Comparison of ENCODE assay signal across 21 cellular contexts in the genomic region with DNA sequence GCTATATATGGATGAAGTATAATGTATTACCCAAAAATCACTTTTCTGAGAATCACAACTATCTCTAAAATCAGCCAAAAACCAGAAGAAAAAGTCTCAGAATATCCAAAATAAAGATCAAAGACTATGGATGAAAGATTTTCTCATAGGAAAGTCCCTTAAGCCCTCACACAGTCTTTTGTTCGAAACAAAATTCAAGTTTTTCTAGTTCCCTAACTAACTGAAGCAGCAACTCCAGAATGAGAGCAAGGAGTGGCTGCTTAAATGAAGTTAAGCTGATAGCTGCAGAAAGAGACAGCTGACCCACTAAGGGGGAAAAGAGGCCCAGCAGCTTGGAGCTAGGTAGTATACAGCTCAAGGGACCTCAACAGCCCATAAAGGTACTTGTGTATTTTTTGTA. TPM values are rescaled to one million over a fixed set of nuclear protein-coding genes. Genes with fewer than 3 reads are reported as not detected.
DNase-seq lines count a peak whose midpoint lies in the region; FAIRE-seq and TF ChIP-seq lines count a peak whose summit lies in the region.
"Had no signal": no experiment of that assay in that cellular context is flagged by ENCODE, and none has a peak within 500 bp of the region (broad histone marks: within the 10 kb centered on the region; RNA-seq: fewer than 3 reads in every experiment).

No MANE protein-coding gene starts in this region.

- H4K91ac ChIP-seq in neuronal stem cell (ENCODE audit: low read depth, low read length, poor library complexity): no peak overlapping the region

- H3F3A ChIP-seq in Loucy (ENCODE audit: low read depth) (no peaks in the 10 kb centered on the region), smooth muscle cell (ENCODE audit: low read depth) (no peaks in the 10 kb centered on the region)

- no peak for TF ChIP-seq CTCF in C4-2B (conservative IDR thresholded peaks at IDR 0.05)
- no peak for TF ChIP-seq CTCF in Loucy (conservative IDR thresholded peaks at IDR 0.05; ENCODE audit: low read length)
- no peak for TF ChIP-seq CTCF in epithelial cell of esophagus (IDR thresholded peaks at IDR 0.05; ENCODE audit: insufficient read depth, low read depth, low read length, missing control alignments)
- no peak for TF ChIP-seq CTCF in smooth muscle cell (IDR thresholded peaks at IDR 0.05; ENCODE audit: borderline replicate concordance, insufficient read depth, poor library complexity, severe bottlenecking)

- H3K9me2 ChIP-seq in Loucy (replicated peaks; ENCODE audit: low read depth, low read length): no peaks in the 10 kb centered on the region

- H2AK5ac ChIP-seq in neuronal stem cell (ENCODE audit: low read depth, low read length): no peak overlapping the region

- H3K79me2 ChIP-seq in Loucy (ENCODE audit: insufficient read depth, low read length) (peaks cover 95% of the 10 kb centered on the region), smooth muscle cell (ENCODE audit: low read depth) (peaks cover 99% of the 10 kb centered on the region)

- H4K8ac ChIP-seq in neuronal stem cell (ENCODE audit: low read depth, low read length): no peak overlapping the region

- no peak overlapping the region for H3K18ac ChIP-seq in neuronal stem cell (ENCODE audit: low read length)

- H3K36me3 ChIP-seq in Loucy (ENCODE audit: insufficient read depth, low read length) (no peaks in the 10 kb centered on the region), smooth muscle cell (ENCODE audit: low read depth) (no peaks in the 10 kb centered on the region), neuronal stem cell (replicated peaks in 1 of 2; ENCODE audit: control insufficient read depth in 2 of 2, insufficient read depth in 2 of 2, low read length in 2 of 2) (peaks cover 10 to 60% of the 10 kb centered on the region in 2 donors)
- H3K36me3 ChIP-seq: BE2C had no signal

- 77% methylated on average over 1 of the region's 1 CpG for WGBS in smooth muscle cell (ENCODE audit: low lambda C conversion rate)
- WGBS in neuronal stem cell (ENCODE audit: extremely low coverage in 2 of 2, insufficient read length in 2 of 2, insufficient replicate concordance in 1 of 2), 2 donors: no CpG with 5 or more reads among the region's 1 CpG

- no peak overlapping the region for H2BK5ac ChIP-seq in neuronal stem cell (ENCODE audit: low read length)

- H3K23ac ChIP-seq in neuronal stem cell (ENCODE audit: low read depth, low read length, poor library complexity): no peak overlapping the region

- H3K27ac ChIP-seq in C4-2B (peak overlapping the region; percentile 5; the same call in 1 of the 2 replicates), smooth muscle cell (ENCODE audit: low read depth) (peak overlapping the region; percentile 40), neuronal stem cell (replicated peaks; ENCODE audit: low read length) (no peak overlapping the region)

- H3K4me2 ChIP-seq in Loucy (ENCODE audit: low read depth, low read length, poor library complexity, severe bottlenecking) (peak overlapping the region; percentile 7), smooth muscle cell (no peak overlapping the region), neuronal stem cell (ENCODE audit: insufficient read depth, low read length, poor library complexity, severe bottlenecking) (no peak overlapping the region)

- H3K4me1 ChIP-seq in Loucy (ENCODE audit: insufficient read depth, low read length, poor library complexity, severe bottlenecking): peaks cover 18% of the 10 kb centered on the region
- no peaks in the 10 kb centered on the region for H3K4me1 ChIP-seq in smooth muscle cell (ENCODE audit: low read depth)
- peaks cover 0 to 2% of the 10 kb centered on the region in 2 donors for H3K4me1 ChIP-seq in neuronal stem cell (ENCODE audit: control insufficient read depth in 2 of 2, insufficient read depth in 1 of 2, low read depth in 1 of 2, low read length in 2 of 2)

- no peak for FAIRE-seq in urothelium cell line (lab: Jason Lieb, UNC)
- FAIRE-seq: A204.1, GM12892, GM18507, K562 had no signal

- no peak overlapping the region for H2AFZ ChIP-seq in Loucy (ENCODE audit: low read length)
- no peak overlapping the region for H2AFZ ChIP-seq in smooth muscle cell (ENCODE audit: low read depth)
- H2AFZ ChIP-seq in neuronal stem cell (ENCODE audit: low read length): no peak overlapping the region

- H3K14ac ChIP-seq in neuronal stem cell (ENCODE audit: low read length): no peak overlapping the region

- no peak overlapping the region for H2BK120ac ChIP-seq in neuronal stem cell (ENCODE audit: low read depth, low read length)

- H3K9ac ChIP-seq in Loucy (ENCODE audit: low read depth, low read length, poor library complexity, severe bottlenecking) (no peak overlapping the region), smooth muscle cell (ENCODE audit: low read depth) (no peak overlapping the region), neuronal stem cell (ENCODE audit: low read depth, low read length, poor library complexity) (no peak overlapping the region)

- H3K27me3 ChIP-seq in Loucy (ENCODE audit: insufficient read depth, low read length, poor library complexity, severe bottlenecking) (no peaks in the 10 kb centered on the region), smooth muscle cell (ENCODE audit: low read depth) (no peaks in the 10 kb centered on the region), neuronal stem cell (ENCODE audit: control insufficient read depth in 3 of 3, insufficient read depth in 3 of 3, low read depth in 1 of 3, low read length in 3 of 3) (no peaks in the 10 kb centered on the region)
- H3K27me3 ChIP-seq: BE2C had no signal

- H3K4ac ChIP-seq in neuronal stem cell (ENCODE audit: low read length): no peak overlapping the region

- peak; percentile 58 for DNase-seq in epithelial cell of esophagus (ENCODE audit: low read depth)
- DNase-seq in smooth muscle cell (lab: John Stamatoyannopoulos, UW; ENCODE audit: unreplicated experiment): no peak
- no peak for DNase-seq in neuronal stem cell (ENCODE audit: low spot score)
- DNase-seq in stimulated activated CD4-positive, alpha-beta T cell treated with anti-CD3 and anti-CD28 coated beads, Interleukin-4, amount 100 ng/mL, for 4 hours: no peak
- no peak for DNase-seq in urothelium cell line (ENCODE audit: low spot score)
- DNase-seq: BE2C; Calu3; CD4-positive, alpha-beta memory T cell; EL; GOT3; MV-4-11; NCI-H1417; NCI-H1930; NCI-H345; NCI-H524 treated with DMSO at 0.1 percent for 48 hours had no signal

- H4K20me1 ChIP-seq in Loucy (ENCODE audit: insufficient read depth, low read length, poor library complexity, severe bottlenecking): peaks cover 65% of the 10 kb centered on the region
- peaks cover 100% of the 10 kb centered on the region for H4K20me1 ChIP-seq in smooth muscle cell (ENCODE audit: low read depth)

- H3K79me1 ChIP-seq in neuronal stem cell (ENCODE audit: low read depth, low read length): peaks cover 12% of the 10 kb centered on the region

- H2BK12ac ChIP-seq in neuronal stem cell (ENCODE audit: low read length): no peak overlapping the region

- H3K4me3 ChIP-seq in Loucy (ENCODE audit: low read length, poor library complexity, severe bottlenecking) (no peak overlapping the region), epithelial cell of esophagus (ENCODE audit: low read length) (no peak overlapping the region), smooth muscle cell (no peak overlapping the region), neuronal stem cell (ENCODE audit: low read length in 2 of 2) (no peak overlapping the region)
- H3K4me3 ChIP-seq: K562 had no signal

- H2BK15ac ChIP-seq in neuronal stem cell (ENCODE audit: low read length): no peak overlapping the region

- H3K9me3 ChIP-seq in Loucy (ENCODE audit: insufficient read depth, low read depth, low read length): no peaks in the 10 kb centered on the region
- no peaks in the 10 kb centered on the region for H3K9me3 ChIP-seq in smooth muscle cell (replicated peaks; ENCODE audit: low read depth)
- peaks cover 9 to 21% of the 10 kb centered on the region in 2 donors for H3K9me3 ChIP-seq in neuronal stem cell (replicated peaks in 1 of 2; ENCODE audit: control insufficient read depth in 2 of 2, insufficient read depth in 1 of 2, low read depth in 1 of 2, low read length in 2 of 2)
- H3K9me3 ChIP-seq: BE2C had no signal

RNA-seq across cellular contexts. Expression of a gene that starts 8.4 kb away (rescaled TPM):
- total RNA-seq in smooth muscle cell: 21.8 and 29.0 TPM in 2 replicates
- 4.2 and 4.3 TPM in 2 replicates for polyA plus RNA-seq in smooth muscle cell
- 19.2 TPM for polyA plus RNA-seq in neuronal stem cell (2013, experiment 1 of 2)
- 19.2 TPM for polyA plus RNA-seq in neuronal stem cell (2013, experiment 2 of 2)

RNA-seq across cellular contexts. Expression of a gene that starts 28.9 kb away (rescaled TPM):
- 10.9 and 16.8 TPM in 2 replicates for total RNA-seq in smooth muscle cell
- polyA plus RNA-seq in smooth muscle cell: 9.0 and 12.6 TPM in 2 replicates
- 23.1 TPM for polyA plus RNA-seq in neuronal stem cell (2013, experiment 1 of 2)
- 21.5 TPM for polyA plus RNA-seq in neuronal stem cell (2013, experiment 2 of 2)

RNA-seq across cellular contexts. Expression of a gene that starts 34.3 kb away (rescaled TPM):
- 97.5 and 128 TPM in 2 replicates for total RNA-seq in smooth muscle cell
- polyA plus RNA-seq in smooth muscle cell: 89.3 and 118 TPM in 2 replicates
- polyA plus RNA-seq in neuronal stem cell (2013, experiment 1 of 2): 139 TPM
- polyA plus RNA-seq in neuronal stem cell (2013, experiment 2 of 2): 138 TPM
